8 cellular contexts compared by ENCODE assay signal in the genomic region with DNA sequence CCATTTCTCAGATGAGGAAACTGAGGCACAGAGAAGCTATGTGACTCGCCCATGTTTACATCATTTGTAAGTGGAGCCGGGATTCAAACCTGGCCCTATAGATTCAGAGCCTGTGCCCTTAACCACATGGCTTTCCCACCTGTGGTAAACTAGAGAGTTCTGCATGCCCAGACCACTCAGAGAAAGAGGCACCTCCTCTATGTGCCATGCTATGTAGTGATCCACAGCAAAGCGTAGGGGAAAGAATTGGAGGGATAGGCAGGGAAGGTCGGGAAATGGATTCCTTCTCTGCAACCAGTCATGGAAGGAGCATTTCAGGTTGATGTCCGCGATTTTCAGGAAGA.
A peak's percentile ranks its signal among the peaks of the same experiment; 100 is the strongest.
DNase-seq lines count a peak whose midpoint lies in the region; ATAC-seq and TF ChIP-seq lines count a peak whose summit lies in the region.

No MANE protein-coding gene starts in this region.

- peak overlapping the region in 1 of 2 donors; percentile 38 for H3K4me3 Mint-ChIP-seq in stimulated activated naive B cell treated with anti-CD40 and anti-IgM and Interleukin-4, amounts not matched to agents 10 μg/mL and 1 μg/mL and 100 μg/mL, for 72 hours

- no peak overlapping the region for H3K27ac ChIP-seq in coronary artery

- peaks cover 0 to 3% of the 10 kb centered on the region in 2 donors for H3K36me3 Mint-ChIP-seq in stimulated activated naive B cell treated with anti-CD40 and anti-IgM and Interleukin-4, amounts not matched to agents 10 μg/mL and 1 μg/mL and 100 μg/mL, for 72 hours

- ATAC-seq in GM19463 (IDR thresholded peaks at IDR 0.05; ENCODE audit: unreplicated experiment) (peak; percentile 31), HG03159 (IDR thresholded peaks at IDR 0.05; ENCODE audit: unreplicated experiment) (peak; percentile 13)
- peak; percentile 64 to 66 for ATAC-seq in stimulated activated naive B cell treated with anti-CD40 and anti-IgM and Interleukin-4, amounts not matched to agents 10 μg/mL and 1 μg/mL and 100 μg/mL, for 72 hours (replicated peaks)

- H3K4me3 ChIP-seq in coronary artery = peak overlapping the region; percentile 74

- peaks cover 29 to 43% of the 10 kb centered on the region in 2 donors for H3K4me1 Mint-ChIP-seq in stimulated activated naive B cell treated with anti-CD40 and anti-IgM and Interleukin-4, amounts not matched to agents 10 μg/mL and 1 μg/mL and 100 μg/mL, for 72 hours

- TF ChIP-seq CTCF in coronary artery (IDR thresholded peaks at IDR 0.05) = no peak

- DNase-seq in coronary artery (ENCODE audit: low spot score) (no peak), NCI-H1092 treated with DMSO at 0.1 percent for 48 hours (lab: John Stamatoyannopoulos, UW) (no peak), NCI-H748 treated with DMSO at 0.1 percent for 48 hours (lab: John Stamatoyannopoulos, UW) (no peak), SIG-M5 treated with dmso at 0.1 percent for 504 hours (lab: John Stamatoyannopoulos, UW; ENCODE audit: unreplicated experiment) (no peak), NCI-H510A (lab: John Stamatoyannopoulos, UW) (no peak)
- DNase-seq in stimulated activated naive B cell treated with anti-CD40 and anti-IgM and Interleukin-4, amounts not matched to agents 10 μg/mL and 1 μg/mL and 100 μg/mL, for 72 hours = no peak

- peaks cover 2 to 3% of the 10 kb centered on the region in 2 donors for H3K9me3 Mint-ChIP-seq in stimulated activated naive B cell treated with anti-CD40 and anti-IgM and Interleukin-4, amounts not matched to agents 10 μg/mL and 1 μg/mL and 100 μg/mL, for 72 hours

- no peak overlapping the region for H3K27ac Mint-ChIP-seq in stimulated activated naive B cell treated with anti-CD40 and anti-IgM and Interleukin-4, amounts not matched to agents 10 μg/mL and 1 μg/mL and 100 μg/mL, for 72 hours

- H3K27me3 Mint-ChIP-seq in stimulated activated naive B cell treated with anti-CD40 and anti-IgM and Interleukin-4, amounts not matched to agents 10 μg/mL and 1 μg/mL and 100 μg/mL, for 72 hours = peaks cover 0 to 10% of the 10 kb centered on the region in 2 donors

Comparison
In these comparisons a context has a peak if more than half of its experiments do, and no peak if none do; other contexts are left out.
1. ATAC-seq: peak in every context shown above with its lines; median percentile 65 in stimulated activated naive B cell treated with anti-CD40 and anti-IgM and Interleukin-4, amounts not matched to agents 10 μg/mL and 1 μg/mL and 100 μg/mL, for 72 hours; 31 in GM19463; 13 in HG03159.